1 cellular context compared by ENCODE assay signal in genomic region chr4:24927039-24927438, GRCh38.
TF ChIP-seq lines count a peak whose summit lies in the region.

No MANE protein-coding gene starts in this region.

TF ChIP-seq in GM23338, 12 proteins besides CTCF, POLR2A, EP300 and RAD21 (continued from another document):
- TF ChIP-seq ZNF462 (CRISPR knock-in tag; IDR thresholded peaks at IDR 0.05) (no peak), REST (IDR thresholded peaks at IDR 0.05; ENCODE audit: unreplicated experiment) (no peak), ETS1 (IDR thresholded peaks at IDR 0.05) (no peak), ZNF114 (CRISPR knock-in tag; IDR thresholded peaks at IDR 0.05) (no peak), POLR2AphosphoS5 (IDR thresholded peaks at IDR 0.05; ENCODE audit: low read depth) (no peak), CREB1 (CRISPR knock-in tag; IDR thresholded peaks at IDR 0.05; ENCODE audit: low read depth) (no peak), ZNF331 (CRISPR knock-in tag; IDR thresholded peaks at IDR 0.05; ENCODE audit: low read depth) (no peak), STAT1 (IDR thresholded peaks at IDR 0.05; ENCODE audit: unreplicated experiment) (no peak), EZH2phosphoT487 (IDR thresholded peaks at IDR 0.05; ENCODE audit: unreplicated experiment) (no peak), EZH2 (IDR thresholded peaks at IDR 0.05; ENCODE audit: low read depth, unreplicated experiment) (no peak), JUNB (IDR thresholded peaks at IDR 0.05; ENCODE audit: unreplicated experiment) (no peak)
